1 cellular context compared by ENCODE assay signal in the genomic region with DNA sequence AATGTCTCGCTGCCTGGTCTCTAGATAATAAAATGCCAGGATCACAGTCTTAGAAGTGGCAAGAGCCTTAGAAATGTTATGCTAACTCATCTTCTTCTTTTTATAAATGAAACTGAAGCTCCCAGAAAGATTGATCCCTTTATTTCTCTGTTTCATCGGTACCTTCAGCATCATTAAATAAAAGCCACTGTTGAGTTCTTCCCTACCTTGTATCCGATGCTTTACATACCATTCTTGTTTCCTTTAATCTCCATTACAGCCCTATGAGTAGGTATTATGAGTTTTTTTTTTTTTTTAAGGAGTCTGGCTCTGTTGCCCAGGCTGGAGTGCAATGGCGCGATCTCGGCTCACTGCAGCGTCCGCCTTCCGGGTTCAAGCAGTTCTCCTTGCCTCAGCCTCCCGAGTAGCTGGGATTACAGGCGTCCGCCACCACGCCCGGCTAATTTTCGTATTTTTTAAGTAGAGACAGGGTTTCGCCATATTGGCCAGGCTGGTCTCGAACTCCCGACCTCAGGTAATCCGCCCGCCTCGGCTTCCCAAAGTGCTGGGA.
TF ChIP-seq lines count a peak whose summit lies in the region.

No MANE protein-coding gene starts in this region.

TF ChIP-seq in K562, 482 proteins besides CTCF, POLR2A, EP300 and RAD21 (continued from another document):
- TF ChIP-seq SMARCE1 (IDR thresholded peaks at IDR 0.05) (0 out of 2 replicates have a peak, but pooled peaks have one; percentile 53), PCBP1 (IDR thresholded peaks at IDR 0.05; ENCODE audit: low read depth, low read length, poor library complexity, severe bottlenecking) (no peak), CCAR2 (IDR thresholded peaks at IDR 0.05; ENCODE audit: low read depth, low read length) (no peak), FOXK1 (CRISPR knock-in tag; IDR thresholded peaks at IDR 0.05; ENCODE audit: borderline replicate concordance) (0 out of 2 replicates have a peak, but pooled peaks have one; percentile 58), NR3C1 (CRISPR knock-in tag; IDR thresholded peaks at IDR 0.05) (no peak), ZNF316 (IDR thresholded peaks at IDR 0.05) (no peak), PHF8 (IDR thresholded peaks at IDR 0.05; ENCODE audit: borderline replicate concordance, low read length) (no peak), HES1 (IDR thresholded peaks at IDR 0.05; ENCODE audit: low read depth) (no peak), ZNF232 (CRISPR knock-in tag; IDR thresholded peaks at IDR 0.05) (0 out of 2 replicates have a peak, but pooled peaks have one; percentile 51), KLF10 (CRISPR knock-in tag; IDR thresholded peaks at IDR 0.05) (no peak), CHD2 (IDR thresholded peaks at IDR 0.05; ENCODE audit: low read depth, low read length) (no peak), ZEB2 (IDR thresholded peaks at IDR 0.05) (0 out of 2 replicates have a peak, but pooled peaks have one; percentile 26), ZNF830 (CRISPR knock-in tag; IDR thresholded peaks at IDR 0.05) (no peak), HCFC1 (IDR thresholded peaks at IDR 0.05; ENCODE audit: low read depth, low read length) (no peak), CREM (IDR thresholded peaks at IDR 0.05; ENCODE audit: low read depth) (no peak), TRIM28 (IDR thresholded peaks at IDR 0.05) (0 out of 2 replicates have a peak, but pooled peaks have one; percentile 10), ZNF121 (CRISPR knock-in tag; conservative IDR thresholded peaks at IDR 0.05) (peak; percentile 83), LEF1 (IDR thresholded peaks at IDR 0.05) (0 out of 2 replicates have a peak, but pooled peaks have one; percentile 8), ZSCAN29 (IDR thresholded peaks at IDR 0.05) (no peak), ZNF280A (IDR thresholded peaks at IDR 0.05; ENCODE audit: low read depth, partially characterized antibody) (no peak), POLR2H (tag; IDR thresholded peaks at IDR 0.05; ENCODE audit: low read depth) (no peak), STAT5A (IDR thresholded peaks at IDR 0.05; ENCODE audit: borderline replicate concordance, low read length) (no peak), ZNF184 (CRISPR knock-in tag; IDR thresholded peaks at IDR 0.05) (no peak), BCOR (IDR thresholded peaks at IDR 0.05) (peak; percentile 32; the same call in 1 of the 2 replicates), FOXJ2 (tag; IDR thresholded peaks at IDR 0.05) (no peak), NRF1 (conservative IDR thresholded peaks at IDR 0.05 in 1 of 2, IDR thresholded peaks at IDR 0.05 in 1 of 2) (no peak), ZNF197 (CRISPR knock-in tag; IDR thresholded peaks at IDR 0.05; ENCODE audit: low read depth) (0 out of 2 replicates have a peak, but pooled peaks have one; percentile 32), CUX1 (CRISPR knock-in tag; IDR thresholded peaks at IDR 0.05) (no peak), NR4A1 (CRISPR knock-in tag; IDR thresholded peaks at IDR 0.05) (no peak), NR4A1 (tag; IDR thresholded peaks at IDR 0.05) (no peak), ZKSCAN3 (CRISPR knock-in tag; IDR thresholded peaks at IDR 0.05) (no peak), HDAC3 (IDR thresholded peaks at IDR 0.05; ENCODE audit: borderline replicate concordance, partially characterized antibody) (peak; percentile 34), KDM1A (IDR thresholded peaks at IDR 0.05) (peak in 1 of 2 experiments; percentile 44; a peak in 1 of 4 replicates), PREB (CRISPR knock-in tag; IDR thresholded peaks at IDR 0.05) (no peak), NBN (IDR thresholded peaks at IDR 0.05; ENCODE audit: low read depth) (0 out of 2 replicates have a peak, but pooled peaks have one; percentile 9), ZNF764 (CRISPR knock-in tag; IDR thresholded peaks at IDR 0.05; ENCODE audit: low read depth) (no peak)
- TF ChIP-seq, protein P1, sequence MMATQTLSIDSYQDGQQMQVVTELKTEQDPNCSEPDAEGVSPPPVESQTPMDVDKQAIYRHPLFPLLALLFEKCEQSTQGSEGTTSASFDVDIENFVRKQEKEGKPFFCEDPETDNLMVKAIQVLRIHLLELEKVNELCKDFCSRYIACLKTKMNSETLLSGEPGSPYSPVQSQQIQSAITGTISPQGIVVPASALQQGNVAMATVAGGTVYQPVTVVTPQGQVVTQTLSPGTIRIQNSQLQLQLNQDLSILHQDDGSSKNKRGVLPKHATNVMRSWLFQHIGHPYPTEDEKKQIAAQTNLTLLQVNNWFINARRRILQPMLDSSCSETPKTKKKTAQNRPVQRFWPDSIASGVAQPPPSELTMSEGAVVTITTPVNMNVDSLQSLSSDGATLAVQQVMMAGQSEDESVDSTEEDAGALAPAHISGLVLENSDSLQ (IDR thresholded peaks at IDR 0.05), result no peak
